In the genomic region with DNA sequence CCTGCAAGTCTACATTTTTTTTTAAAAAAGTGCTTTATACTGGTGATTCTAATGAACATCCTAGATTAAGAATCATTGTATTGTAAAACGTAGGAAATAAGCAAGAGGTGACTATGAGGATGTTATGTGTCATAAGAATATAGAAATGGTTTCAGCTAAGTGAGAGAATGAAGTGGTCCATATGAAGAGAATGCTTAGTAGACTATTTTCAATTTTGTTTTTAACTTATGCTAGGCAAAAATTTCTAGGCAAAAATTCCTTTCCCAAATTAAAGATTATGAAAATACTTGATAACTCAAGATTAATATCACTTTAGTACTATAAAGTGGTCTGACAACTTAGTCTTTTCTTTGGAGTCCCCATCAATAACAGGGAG, we compare ENCODE assay signal across 9 cellular contexts. TPM values are rescaled to one million over a fixed set of nuclear protein-coding genes. Genes with fewer than 3 reads are reported as not detected.
DNase-seq lines count a peak whose midpoint lies in the region; ATAC-seq, FAIRE-seq and TF ChIP-seq lines count a peak whose summit lies in the region.
"Had no signal": no experiment of that assay in that cellular context is flagged by ENCODE, and none has a peak within 500 bp of the region (broad histone marks: within the 10 kb centered on the region; RNA-seq: fewer than 3 reads in every experiment).

No MANE protein-coding gene starts in this region.

- TF ChIP-seq CTCF in keratinocyte (optimal IDR thresholded peaks at IDR 0.05 in 1 of 3, IDR thresholded peaks at IDR 0.05 in 1 of 3, conservative IDR thresholded peaks at IDR 0.05 in 1 of 3; ENCODE audit: extremely low read depth in 1 of 3, insufficient read depth in 2 of 3, low read length in 3 of 3): no peak

- no peaks in the 10 kb centered on the region for H3K36me3 Mint-ChIP-seq in activated naive CD8-positive, alpha-beta T cell treated with anti-CD3 and anti-CD28 coated beads, Interleukin-2, amount 10 ng/mL, durations not matched to agents 7 days and 5 days

- no peaks in the 10 kb centered on the region for H3K27me3 ChIP-seq in keratinocyte (ENCODE audit: control insufficient read depth, extremely low read depth, insufficient read depth, low read length)
- peaks cover 0 to 6% (median 0%) of the 10 kb centered on the region in 5 donors for H3K27me3 ChIP-seq in subcutaneous abdominal adipose tissue (ENCODE audit: control insufficient read depth in 5 of 5, insufficient read depth in 4 of 5, low read length in 5 of 5)

- dilution Hi-C loops in keratinocyte (cut with MboI; ENCODE audit: extremely low pct_ligation_motif_present, low sequenced_read_pairs): no loop called here

- FAIRE-seq in keratinocyte (lab: Jason Lieb, UNC): no peak

- H3K27ac ChIP-seq in keratinocyte (ENCODE audit: control insufficient read depth, insufficient read depth, low read length): peak overlapping the region; percentile 58
- H3K27ac ChIP-seq in subcutaneous abdominal adipose tissue (ENCODE audit: low read depth, low read length): peak overlapping the region; percentile 41

- peak overlapping the region; percentile 79 for H3K4me3 Mint-ChIP-seq in activated naive CD8-positive, alpha-beta T cell treated with anti-CD3 and anti-CD28 coated beads, Interleukin-2, amount 10 ng/mL, durations not matched to agents 7 days and 5 days

- H3K4me3 ChIP-seq in keratinocyte (ENCODE audit: control insufficient read depth in 2 of 3, extremely low read depth in 1 of 3, insufficient read depth in 2 of 3, low read depth in 1 of 3, low read length in 3 of 3) (peak overlapping the region; percentile 68 to 70 (median 69)), subcutaneous abdominal adipose tissue (ENCODE audit: low read depth in 1 of 5, low read length in 5 of 5) (peak overlapping the region; percentile 17 to 75 (median 73))

- peak; percentile 35 to 47 for ATAC-seq in activated CD4-positive, CD25-positive, alpha-beta regulatory T cell treated with anti-CD3 and anti-CD28 coated beads, Interleukin-2, amount 50 U/mL, for 24 hours
- no peak for ATAC-seq in activated naive CD8-positive, alpha-beta T cell treated with anti-CD3 and anti-CD28 coated beads, Interleukin-2, amount 10 ng/mL, durations not matched to agents 7 days and 5 days (ENCODE audit: low read depth)

- H3K9me3 ChIP-seq in keratinocyte (ENCODE audit: control insufficient read depth, low read depth, low read length): no peaks in the 10 kb centered on the region
- H3K9me3 ChIP-seq in subcutaneous abdominal adipose tissue (ENCODE audit: control insufficient read depth in 5 of 5, low read length in 5 of 5): no peaks in the 10 kb centered on the region

- H2AFZ ChIP-seq in keratinocyte (ENCODE audit: control insufficient read depth, low read length): no peak overlapping the region

- H3K9me1 ChIP-seq in keratinocyte (ENCODE audit: control insufficient read depth, extremely low read depth, insufficient read depth, low read length): no peaks in the 10 kb centered on the region

- no peak for DNase-seq in activated CD4-positive, CD25-positive, alpha-beta regulatory T cell treated with anti-CD3 and anti-CD28 coated beads, Interleukin-2, amount 50 U/mL, for 72 hours
- DNase-seq in activated naive CD8-positive, alpha-beta T cell treated with anti-CD3 and anti-CD28 coated beads, Interleukin-2, amount 10 ng/mL, durations not matched to agents 7 days and 5 days: no peak
- DNase-seq in keratinocyte (ENCODE audit: low read depth, low spot score) (no peak), NCI-H82 treated with DMSO at 0.1 percent for 48 hours (lab: John Stamatoyannopoulos, UW; ENCODE audit: unreplicated experiment) (no peak), DMS 273 treated with DMSO at 0.1 percent for 48 hours (lab: John Stamatoyannopoulos, UW) (no peak), D341Med (ENCODE audit: low spot score) (no peak)
- DNase-seq: AML-193 had no signal

- peaks cover 5% of the 10 kb centered on the region for H3K4me1 Mint-ChIP-seq in activated naive CD8-positive, alpha-beta T cell treated with anti-CD3 and anti-CD28 coated beads, Interleukin-2, amount 10 ng/mL, durations not matched to agents 7 days and 5 days

- POLR2A ChIA-PET in activated naive CD8-positive, alpha-beta T cell treated with anti-CD3 and anti-CD28 coated beads, Interleukin-2, amount 10 ng/mL, durations not matched to agents 7 days and 5 days (lab: Charles Lee): interaction anchor here (1.1 kb wide), 1 partner anchor 22 kb away, joined by 3 read pairs; no protein-coding TSS in a partner anchor

- no peaks in the 10 kb centered on the region for H3K9me3 Mint-ChIP-seq in activated naive CD8-positive, alpha-beta T cell treated with anti-CD3 and anti-CD28 coated beads, Interleukin-2, amount 10 ng/mL, durations not matched to agents 7 days and 5 days

- H3K4me1 ChIP-seq in keratinocyte (ENCODE audit: control insufficient read depth, extremely low read depth, insufficient read depth, low read length): no peaks in the 10 kb centered on the region
- H3K4me1 ChIP-seq in subcutaneous abdominal adipose tissue (ENCODE audit: control insufficient read depth in 5 of 5, insufficient read depth in 5 of 5, low read length in 5 of 5): peaks cover 0 to 4% (median 0%) of the 10 kb centered on the region in 5 donors

- H3K9ac ChIP-seq in keratinocyte (ENCODE audit: control insufficient read depth, extremely low read depth, insufficient read depth, low read length) (peak overlapping the region; percentile 75), subcutaneous abdominal adipose tissue (ENCODE audit: low read length in 5 of 5) (peak overlapping the region in 3 of 5 donors; percentile 60 to 75 (median 73))

- H3K36me3 ChIP-seq in keratinocyte (ENCODE audit: control insufficient read depth in 2 of 2, extremely low read depth in 1 of 2, insufficient read depth in 2 of 2, low read length in 2 of 2): no peaks in the 10 kb centered on the region
- no peaks in the 10 kb centered on the region for H3K36me3 ChIP-seq in subcutaneous abdominal adipose tissue (ENCODE audit: control insufficient read depth in 5 of 5, insufficient read depth in 5 of 5, low read length in 5 of 5)

- H3K27me3 Mint-ChIP-seq in activated naive CD8-positive, alpha-beta T cell treated with anti-CD3 and anti-CD28 coated beads, Interleukin-2, amount 10 ng/mL, durations not matched to agents 7 days and 5 days: no peaks in the 10 kb centered on the region

- no peaks in the 10 kb centered on the region for H3K79me2 ChIP-seq in keratinocyte (ENCODE audit: control insufficient read depth, insufficient read depth, low read length)

- peak overlapping the region; percentile 64 for H3K4me2 ChIP-seq in keratinocyte (ENCODE audit: control insufficient read depth, extremely low read depth, insufficient read depth, low read depth, low read length)

- H4K20me1 ChIP-seq in keratinocyte (ENCODE audit: control insufficient read depth, extremely low read depth, insufficient read depth, low read length): no peaks in the 10 kb centered on the region

- H3K27ac Mint-ChIP-seq in activated naive CD8-positive, alpha-beta T cell treated with anti-CD3 and anti-CD28 coated beads, Interleukin-2, amount 10 ng/mL, durations not matched to agents 7 days and 5 days: peak overlapping the region; percentile 78

RNA-seq across cellular contexts. Expression of gene DYNLT3, which starts 0.8 kb away (rescaled TPM):
- total RNA-seq in activated naive CD8-positive, alpha-beta T cell treated with anti-CD3 and anti-CD28 coated beads, Interleukin-2, amount 10 ng/mL, durations not matched to agents 7 days and 5 days: 10 to 100 TPM; 26.8 to 27.5 TPM
- polyA plus RNA-seq in keratinocyte: 25.9 to 37.3 TPM (median 30.4 TPM) in 3 replicates
- polyA plus RNA-seq in keratinocyte (2011; ENCODE audit: low read depth): 9.8 TPM
- polyA plus RNA-seq in keratinocyte (2011; cell fraction: cytosol; rRNA removed): 23.4 and 43.9 TPM in 2 replicates
- polyA plus RNA-seq in keratinocyte (2011; cell fraction: nucleus; rRNA removed): 9.9 and 14.6 TPM in 2 replicates
- polyA plus RNA-seq in keratinocyte (2012; ENCODE audit: low replicate concordance): 26.9 and 34.6 TPM in 2 replicates
- 3.6 to 16.7 TPM (median 12.5 TPM) in 3 replicates for polyA minus RNA-seq in keratinocyte
- polyA minus RNA-seq in keratinocyte (2011; cell fraction: cytosol; rRNA and poly(A)+ RNA removed): 19.4 TPM
- 4.5 and 7.2 TPM in 2 replicates for polyA minus RNA-seq in keratinocyte (2011; cell fraction: nucleus; rRNA and poly(A)+ RNA removed)
